ENCODE assay signal across 6 cellular contexts in genomic region chr12:24125280-24125679, GRCh38.
"Had no signal": no experiment of that assay in that cellular context is flagged by ENCODE, and none has a peak within 500 bp of the region (broad histone marks: within the 10 kb centered on the region; RNA-seq: fewer than 3 reads in every experiment).

No MANE protein-coding gene starts in this region.

- H3K27ac ChIP-seq: HL-60, KMS-11 had no signal

- H3K4me2 ChIP-seq: KMS-11 had no signal

- H3K9ac ChIP-seq: KMS-11 had no signal

- FAIRE-seq: HepG2 had no signal

- ATAC-seq: HepG2 had no signal

- DNase-seq: IMR-90, KBM-7, KG1 had no signal
